Comparison of ENCODE assay signal across 1 cellular context in the genomic region with DNA sequence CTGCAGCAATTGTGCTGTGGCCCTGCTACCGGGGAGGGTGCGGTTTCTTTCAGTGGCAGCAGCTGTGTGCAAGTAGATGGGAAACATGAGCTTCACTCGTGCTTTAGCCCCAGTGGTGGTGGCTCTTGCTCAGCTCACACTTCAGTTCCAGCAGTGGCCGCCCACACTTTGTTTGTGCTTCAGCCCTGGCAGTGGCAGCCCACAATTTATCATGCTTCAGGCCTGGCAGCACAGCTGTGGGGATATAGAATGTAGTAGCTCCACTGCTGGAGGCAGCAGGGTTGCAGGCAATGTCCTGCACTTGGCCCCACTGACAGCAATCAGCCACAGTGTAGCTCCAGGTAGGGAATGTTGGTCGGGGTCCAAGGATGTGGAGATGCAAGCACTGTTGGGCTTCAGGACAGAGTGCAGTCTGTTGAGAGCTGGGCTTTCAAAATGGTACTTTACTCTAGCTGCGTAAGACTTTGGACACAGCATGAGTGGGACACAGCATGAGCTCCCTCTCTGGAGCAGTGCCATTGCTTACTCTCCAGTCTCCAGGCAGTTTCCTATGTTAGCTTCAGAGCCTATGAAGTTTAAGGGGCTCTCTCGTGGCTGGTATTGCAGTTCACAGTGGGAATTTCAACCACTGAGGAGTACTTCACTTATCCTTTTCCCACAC.
TF ChIP-seq lines count a peak whose summit lies in the region.

No MANE protein-coding gene starts in this region.

TF ChIP-seq in H1, 55 proteins besides CTCF, POLR2A, EP300 and RAD21:
- TF ChIP-seq, protein P1, sequence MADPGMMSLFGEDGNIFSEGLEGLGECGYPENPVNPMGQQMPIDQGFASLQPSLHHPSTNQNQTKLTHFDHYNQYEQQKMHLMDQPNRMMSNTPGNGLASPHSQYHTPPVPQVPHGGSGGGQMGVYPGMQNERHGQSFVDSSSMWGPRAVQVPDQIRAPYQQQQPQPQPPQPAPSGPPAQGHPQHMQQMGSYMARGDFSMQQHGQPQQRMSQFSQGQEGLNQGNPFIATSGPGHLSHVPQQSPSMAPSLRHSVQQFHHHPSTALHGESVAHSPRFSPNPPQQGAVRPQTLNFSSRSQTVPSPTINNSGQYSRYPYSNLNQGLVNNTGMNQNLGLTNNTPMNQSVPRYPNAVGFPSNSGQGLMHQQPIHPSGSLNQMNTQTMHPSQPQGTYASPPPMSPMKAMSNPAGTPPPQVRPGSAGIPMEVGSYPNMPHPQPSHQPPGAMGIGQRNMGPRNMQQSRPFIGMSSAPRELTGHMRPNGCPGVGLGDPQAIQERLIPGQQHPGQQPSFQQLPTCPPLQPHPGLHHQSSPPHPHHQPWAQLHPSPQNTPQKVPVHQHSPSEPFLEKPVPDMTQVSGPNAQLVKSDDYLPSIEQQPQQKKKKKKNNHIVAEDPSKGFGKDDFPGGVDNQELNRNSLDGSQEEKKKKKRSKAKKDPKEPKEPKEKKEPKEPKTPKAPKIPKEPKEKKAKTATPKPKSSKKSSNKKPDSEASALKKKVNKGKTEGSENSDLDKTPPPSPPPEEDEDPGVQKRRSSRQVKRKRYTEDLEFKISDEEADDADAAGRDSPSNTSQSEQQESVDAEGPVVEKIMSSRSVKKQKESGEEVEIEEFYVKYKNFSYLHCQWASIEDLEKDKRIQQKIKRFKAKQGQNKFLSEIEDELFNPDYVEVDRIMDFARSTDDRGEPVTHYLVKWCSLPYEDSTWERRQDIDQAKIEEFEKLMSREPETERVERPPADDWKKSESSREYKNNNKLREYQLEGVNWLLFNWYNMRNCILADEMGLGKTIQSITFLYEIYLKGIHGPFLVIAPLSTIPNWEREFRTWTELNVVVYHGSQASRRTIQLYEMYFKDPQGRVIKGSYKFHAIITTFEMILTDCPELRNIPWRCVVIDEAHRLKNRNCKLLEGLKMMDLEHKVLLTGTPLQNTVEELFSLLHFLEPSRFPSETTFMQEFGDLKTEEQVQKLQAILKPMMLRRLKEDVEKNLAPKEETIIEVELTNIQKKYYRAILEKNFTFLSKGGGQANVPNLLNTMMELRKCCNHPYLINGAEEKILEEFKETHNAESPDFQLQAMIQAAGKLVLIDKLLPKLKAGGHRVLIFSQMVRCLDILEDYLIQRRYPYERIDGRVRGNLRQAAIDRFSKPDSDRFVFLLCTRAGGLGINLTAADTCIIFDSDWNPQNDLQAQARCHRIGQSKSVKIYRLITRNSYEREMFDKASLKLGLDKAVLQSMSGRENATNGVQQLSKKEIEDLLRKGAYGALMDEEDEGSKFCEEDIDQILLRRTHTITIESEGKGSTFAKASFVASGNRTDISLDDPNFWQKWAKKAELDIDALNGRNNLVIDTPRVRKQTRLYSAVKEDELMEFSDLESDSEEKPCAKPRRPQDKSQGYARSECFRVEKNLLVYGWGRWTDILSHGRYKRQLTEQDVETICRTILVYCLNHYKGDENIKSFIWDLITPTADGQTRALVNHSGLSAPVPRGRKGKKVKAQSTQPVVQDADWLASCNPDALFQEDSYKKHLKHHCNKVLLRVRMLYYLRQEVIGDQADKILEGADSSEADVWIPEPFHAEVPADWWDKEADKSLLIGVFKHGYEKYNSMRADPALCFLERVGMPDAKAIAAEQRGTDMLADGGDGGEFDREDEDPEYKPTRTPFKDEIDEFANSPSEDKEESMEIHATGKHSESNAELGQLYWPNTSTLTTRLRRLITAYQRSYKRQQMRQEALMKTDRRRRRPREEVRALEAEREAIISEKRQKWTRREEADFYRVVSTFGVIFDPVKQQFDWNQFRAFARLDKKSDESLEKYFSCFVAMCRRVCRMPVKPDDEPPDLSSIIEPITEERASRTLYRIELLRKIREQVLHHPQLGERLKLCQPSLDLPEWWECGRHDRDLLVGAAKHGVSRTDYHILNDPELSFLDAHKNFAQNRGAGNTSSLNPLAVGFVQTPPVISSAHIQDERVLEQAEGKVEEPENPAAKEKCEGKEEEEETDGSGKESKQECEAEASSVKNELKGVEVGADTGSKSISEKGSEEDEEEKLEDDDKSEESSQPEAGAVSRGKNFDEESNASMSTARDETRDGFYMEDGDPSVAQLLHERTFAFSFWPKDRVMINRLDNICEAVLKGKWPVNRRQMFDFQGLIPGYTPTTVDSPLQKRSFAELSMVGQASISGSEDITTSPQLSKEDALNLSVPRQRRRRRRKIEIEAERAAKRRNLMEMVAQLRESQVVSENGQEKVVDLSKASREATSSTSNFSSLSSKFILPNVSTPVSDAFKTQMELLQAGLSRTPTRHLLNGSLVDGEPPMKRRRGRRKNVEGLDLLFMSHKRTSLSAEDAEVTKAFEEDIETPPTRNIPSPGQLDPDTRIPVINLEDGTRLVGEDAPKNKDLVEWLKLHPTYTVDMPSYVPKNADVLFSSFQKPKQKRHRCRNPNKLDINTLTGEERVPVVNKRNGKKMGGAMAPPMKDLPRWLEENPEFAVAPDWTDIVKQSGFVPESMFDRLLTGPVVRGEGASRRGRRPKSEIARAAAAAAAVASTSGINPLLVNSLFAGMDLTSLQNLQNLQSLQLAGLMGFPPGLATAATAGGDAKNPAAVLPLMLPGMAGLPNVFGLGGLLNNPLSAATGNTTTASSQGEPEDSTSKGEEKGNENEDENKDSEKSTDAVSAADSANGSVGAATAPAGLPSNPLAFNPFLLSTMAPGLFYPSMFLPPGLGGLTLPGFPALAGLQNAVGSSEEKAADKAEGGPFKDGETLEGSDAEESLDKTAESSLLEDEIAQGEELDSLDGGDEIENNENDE (IDR thresholded peaks at IDR 0.05; ENCODE audit: insufficient replicate concordance, low read length) = no peak
- TF ChIP-seq NRF1 (IDR thresholded peaks at IDR 0.05; ENCODE audit: low read depth, low read length) (no peak), ZNF274 (IDR thresholded peaks at IDR 0.05; ENCODE audit: borderline replicate concordance, extremely low read depth, low read length) (no peak), FOSL1 (IDR thresholded peaks at IDR 0.05; ENCODE audit: insufficient read depth, low read depth, low read length) (no peak), CEBPB (IDR thresholded peaks at IDR 0.05; ENCODE audit: low read depth, low read length) (no peak), RXRA (IDR thresholded peaks at IDR 0.05; ENCODE audit: insufficient read depth, low read depth, low read length) (no peak), SP2 (IDR thresholded peaks at IDR 0.05; ENCODE audit: low read length) (no peak), SIN3A (conservative IDR thresholded peaks at IDR 0.05 in 1 of 2, IDR thresholded peaks at IDR 0.05 in 1 of 2; ENCODE audit: low read depth in 1 of 2, low read length in 2 of 2) (no peak), SAP30 (IDR thresholded peaks at IDR 0.05; ENCODE audit: insufficient read depth, insufficient replicate concordance, low read length) (no peak), ASH2L (IDR thresholded peaks at IDR 0.05; ENCODE audit: low read length) (no peak), SIX5 (IDR thresholded peaks at IDR 0.05; ENCODE audit: low read depth, low read length) (no peak), POU5F1 (IDR thresholded peaks at IDR 0.05; ENCODE audit: low read depth, low read length) (no peak), RFX5 (IDR thresholded peaks at IDR 0.05; ENCODE audit: borderline replicate concordance, low read depth, low read length) (no peak), KDM5A (IDR thresholded peaks at IDR 0.05; ENCODE audit: low read length) (no peak), GABPA (IDR thresholded peaks at IDR 0.05; ENCODE audit: borderline replicate concordance, insufficient read depth, low read length) (no peak)
- TF ChIP-seq, protein P2, sequence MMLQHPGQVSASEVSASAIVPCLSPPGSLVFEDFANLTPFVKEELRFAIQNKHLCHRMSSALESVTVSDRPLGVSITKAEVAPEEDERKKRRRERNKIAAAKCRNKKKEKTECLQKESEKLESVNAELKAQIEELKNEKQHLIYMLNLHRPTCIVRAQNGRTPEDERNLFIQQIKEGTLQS (IDR thresholded peaks at IDR 0.05; ENCODE audit: insufficient read depth, low read depth, low read length) = no peak
